Comparison of ENCODE assay signal across 17 cellular contexts in genomic region chr7:43291789-43292188, GRCh38.
A peak's percentile ranks its signal among the peaks of the same experiment; 100 is the strongest.
DNase-seq lines count a peak whose midpoint lies in the region; ATAC-seq and TF ChIP-seq lines count a peak whose summit lies in the region.
"Had no signal": no experiment of that assay in that cellular context is flagged by ENCODE, and none has a peak within 500 bp of the region (broad histone marks: within the 10 kb centered on the region; RNA-seq: fewer than 3 reads in every experiment).

No MANE protein-coding gene starts in this region.

- H3K4me3 ChIP-seq in Karpas-422 (ENCODE audit: low read length) (no peak overlapping the region), neural progenitor cell (no peak overlapping the region), right lobe of liver (no peak overlapping the region)
- H3K4me3 ChIP-seq: BLaER1 had no signal

- no peak overlapping the region for H2BK12ac ChIP-seq in H9 (ENCODE audit: insufficient read length, low read depth, low read length)

- no peak overlapping the region for H3K9ac ChIP-seq in H9 (ENCODE audit: extremely low read depth, insufficient read length, low read length)
- no peak overlapping the region for H3K9ac ChIP-seq in Karpas-422 (ENCODE audit: low read length)
- H3K9ac ChIP-seq in neural progenitor cell: no peak overlapping the region
- H3K9ac ChIP-seq: BLaER1 had no signal

- H3K14ac ChIP-seq in H9 (ENCODE audit: insufficient read depth, low read length): no peak overlapping the region

- H3K36me3 Mint-ChIP-seq in H9 (ENCODE audit: insufficient read depth in 1 of 3, low read depth in 3 of 3) (peaks cover 21 to 54% (median 41%) of the 10 kb centered on the region in 3 experiments), neural progenitor cell (no peaks in the 10 kb centered on the region)

- no peak overlapping the region for H3K18ac ChIP-seq in H9 (ENCODE audit: insufficient read length, low read depth, low read length)

- TF ChIP-seq POLR2A in right lobe of liver (IDR thresholded peaks at IDR 0.05): no peak

- no peak overlapping the region for H4K8ac ChIP-seq in H9 (replicated peaks; ENCODE audit: insufficient read length, low read depth, low read length)

- no peak overlapping the region for H2AK5ac ChIP-seq in H9 (ENCODE audit: insufficient read length, low read length)

- peaks cover 26% of the 10 kb centered on the region; the same call in 1 of the 2 replicates for H3K4me1 ChIP-seq in H9 (ENCODE audit: insufficient read depth, low read length)
- H3K4me1 ChIP-seq in Karpas-422 (ENCODE audit: low read length): no peaks in the 10 kb centered on the region
- peaks cover 61% of the 10 kb centered on the region for H3K4me1 ChIP-seq in neural progenitor cell
- no peaks in the 10 kb centered on the region for H3K4me1 ChIP-seq in right lobe of liver
- H3K4me1 ChIP-seq: Caco-2 had no signal

- no peak overlapping the region for H2BK15ac ChIP-seq in H9 (ENCODE audit: low read depth, low read length)

- DNase-seq in H9 (no peak), Karpas-422 (peak; percentile 7), iPS DF 19.7 (ENCODE audit: low read depth, low spot score) (peak; percentile 63), neural progenitor cell (ENCODE audit: low spot score) (no peak), NCI-H2029 treated with DMSO at 0.1 percent for 48 hours (lab: John Stamatoyannopoulos, UW) (no peak), right lobe of liver (no peak), NCI-H1105 (lab: John Stamatoyannopoulos, UW) (no peak)
- DNase-seq: 8988T; AML-193; Caco-2; CD8-positive, alpha-beta memory T cell; DND-41; GDM1; GOT3; IMR-90 had no signal

- H3K27me3 Mint-ChIP-seq in H9 (ENCODE audit: low read depth) (no peaks in the 10 kb centered on the region), neural progenitor cell (ENCODE audit: insufficient read depth, low read depth) (no peaks in the 10 kb centered on the region)

- peaks cover 48% of the 10 kb centered on the region for H3F3A ChIP-seq in neural progenitor cell (ENCODE audit: low read depth)

- intact Hi-C loops in right lobe of liver (cut with DNase I): no loop called here

- no peak for ATAC-seq in right lobe of liver
- ATAC-seq: HCT116 had no signal

- no peaks in the 10 kb centered on the region for H3K36me3 ChIP-seq in Karpas-422 (ENCODE audit: insufficient read depth, low read length)
- no peaks in the 10 kb centered on the region for H3K36me3 ChIP-seq in neural progenitor cell
- no peaks in the 10 kb centered on the region for H3K36me3 ChIP-seq in right lobe of liver

- H3K27me3 ChIP-seq in H9 (ENCODE audit: insufficient read depth, low read length): no peaks in the 10 kb centered on the region
- H3K27me3 ChIP-seq in Karpas-422 (ENCODE audit: low read length): 0 out of 2 replicates have a peak, but pooled peaks cover 2% of the 10 kb centered on the region
- H3K27me3 ChIP-seq in neural progenitor cell: no peaks in the 10 kb centered on the region
- no peaks in the 10 kb centered on the region for H3K27me3 ChIP-seq in right lobe of liver
- H3K27me3 ChIP-seq: BLaER1 had no signal

- H3K27ac Mint-ChIP-seq in H9 (peak overlapping the region; percentile 92 to 98 (median 98); a peak in 6 of 7 replicates), neural progenitor cell (no peak overlapping the region)
- H3K27ac Mint-ChIP-seq: CD8-positive, alpha-beta memory T cell had no signal

- no peak overlapping the region for H4K91ac ChIP-seq in H9 (ENCODE audit: insufficient read length, low read depth, low read length)

- no peak overlapping the region for H4K5ac ChIP-seq in H9 (ENCODE audit: insufficient read length, low read depth, low read length)

- H3K9me3 Mint-ChIP-seq in H9 (peaks cover 34 to 36% of the 10 kb centered on the region in 2 experiments), neural progenitor cell (peaks cover 11% of the 10 kb centered on the region)

- H3K4me3 Mint-ChIP-seq in H9 (no peak overlapping the region), neural progenitor cell (no peak overlapping the region)
- H3K4me3 Mint-ChIP-seq: CD8-positive, alpha-beta memory T cell had no signal

- H3K27ac ChIP-seq in H9 (ENCODE audit: insufficient read length, low read depth, low read length) (peak overlapping the region; percentile 93), Karpas-422 (ENCODE audit: low read length) (no peak overlapping the region), neural progenitor cell (peak overlapping the region; percentile 84), right lobe of liver (no peak overlapping the region)
- H3K27ac ChIP-seq: BLaER1 had no signal

- no peaks in the 10 kb centered on the region for H3K9me2 ChIP-seq in Karpas-422 (replicated peaks; ENCODE audit: insufficient read depth, low read length)

- H2BK20ac ChIP-seq in H9 (ENCODE audit: low read depth, low read length, poor library complexity, severe bottlenecking): no peak overlapping the region

- no peaks in the 10 kb centered on the region for H3K79me1 ChIP-seq in H9 (ENCODE audit: insufficient read depth, low read depth, low read length, poor library complexity, severe bottlenecking)

- no peak overlapping the region for H3K56ac ChIP-seq in H9 (ENCODE audit: insufficient read length, low read depth, low read length)

- H3K23ac ChIP-seq in H9 (ENCODE audit: insufficient read length, low read depth, low read length): no peak overlapping the region

- H2AFZ ChIP-seq in H9 (ENCODE audit: low read length) (no peak overlapping the region), Karpas-422 (ENCODE audit: low read length) (no peak overlapping the region), neural progenitor cell (replicated peaks) (peak overlapping the region; percentile 45)

- H3K9me3 ChIP-seq in H9 (ENCODE audit: control insufficient read depth, low read depth, low read length): peaks cover 8% of the 10 kb centered on the region
- H3K9me3 ChIP-seq in Karpas-422 (ENCODE audit: low read length): peaks cover 8% of the 10 kb centered on the region
- H3K9me3 ChIP-seq in neural progenitor cell (ENCODE audit: low read depth): no peaks in the 10 kb centered on the region
- H3K9me3 ChIP-seq in right lobe of liver: no peaks in the 10 kb centered on the region

- TF ChIP-seq CTCF in H9 (conservative IDR thresholded peaks at IDR 0.05): no peak
- no peak for TF ChIP-seq CTCF in neural progenitor cell (IDR thresholded peaks at IDR 0.05)
- TF ChIP-seq CTCF in right lobe of liver (IDR thresholded peaks at IDR 0.05): no peak

- WGBS in H9 (ENCODE audit: extremely low coverage, insufficient read length, low lambda C conversion rate): no CpG with 5 or more reads among the region's 3 CpGs
- WGBS in right lobe of liver (ENCODE audit: insufficient coverage, low coverage, low lambda C conversion rate, missing lambda C conversion rate): 54% methylated on average over 3 of the region's 3 CpGs

- no peak overlapping the region for H3K4ac ChIP-seq in H9 (ENCODE audit: low read depth, low read length)

- no peak overlapping the region for H3T11ph ChIP-seq in H9 (ENCODE audit: low read length)

- H3K4me1 Mint-ChIP-seq in H9 (peaks cover 66% of the 10 kb centered on the region in 2 experiments), neural progenitor cell (peaks cover 19% of the 10 kb centered on the region)
- H3K4me1 Mint-ChIP-seq: CD8-positive, alpha-beta memory T cell had no signal

- H2BK120ac ChIP-seq in H9 (ENCODE audit: low read depth, low read length, poor library complexity, severe bottlenecking): no peak overlapping the region

- H4K20me1 ChIP-seq in H9 (ENCODE audit: control insufficient read depth, insufficient read depth, insufficient read length): no peaks in the 10 kb centered on the region
- no peaks in the 10 kb centered on the region for H4K20me1 ChIP-seq in Karpas-422 (ENCODE audit: insufficient read depth, low read depth, low read length)
- H4K20me1 ChIP-seq in neural progenitor cell (ENCODE audit: low read depth): no peaks in the 10 kb centered on the region
- H4K20me1 ChIP-seq: BLaER1 had no signal

- H3K79me2 ChIP-seq in H9 (ENCODE audit: insufficient read depth, low read length) (no peaks in the 10 kb centered on the region), Karpas-422 (ENCODE audit: low read length) (no peaks in the 10 kb centered on the region), neural progenitor cell (ENCODE audit: low read depth) (no peaks in the 10 kb centered on the region)

- no peak overlapping the region for H2BK5ac ChIP-seq in H9 (ENCODE audit: insufficient read length, low read length)

- no peaks in the 10 kb centered on the region for H3K23me2 ChIP-seq in H9 (ENCODE audit: insufficient read length, low read depth, low read length, poor library complexity, severe bottlenecking)

- H3K4me2 ChIP-seq in H9 (ENCODE audit: insufficient read depth, insufficient read length, low read length): no peak overlapping the region
- no peak overlapping the region for H3K4me2 ChIP-seq in Karpas-422 (ENCODE audit: low read depth, low read length, poor library complexity, severe bottlenecking)
- H3K4me2 ChIP-seq in neural progenitor cell: peak overlapping the region; percentile 52
- H3K4me2 ChIP-seq: BLaER1 had no signal

Comparison
In these comparisons a context has a peak if more than half of its experiments do, and no peak if none do; other contexts are left out.
1. DNase-seq: peak in Karpas-422 (single experiment) and iPS DF 19.7 (single experiment); none in H9 (single experiment), neural progenitor cell (single experiment), NCI-H2029 treated with DMSO at 0.1 percent for 48 hours (single experiment), right lobe of liver (0 of 3) and NCI-H1105 (single experiment).
2. H3K27ac ChIP-seq: peak in H9 (single experiment) and neural progenitor cell (single experiment); none in Karpas-422 (single experiment) and right lobe of liver (0 of 3).